ENCODE assay signal across 8 cellular contexts in genomic region chr6:109441069-109441816, GRCh38. TPM values are rescaled to one million over a fixed set of nuclear protein-coding genes. Genes with fewer than 3 reads are reported as not detected.
A peak's percentile ranks its signal among the peaks of the same experiment; 100 is the strongest.
DNase-seq lines count a peak whose midpoint lies in the region; ATAC-seq and TF ChIP-seq lines count a peak whose summit lies in the region.

No MANE protein-coding gene starts in this region.

- H3K4me1 ChIP-seq in CD4-positive, alpha-beta memory T cell (ENCODE audit: insufficient read depth, low read length) = peaks cover 25% of the 10 kb centered on the region
- H3K4me1 ChIP-seq in PC-9 (replicated peaks; ENCODE audit: insufficient read depth) (peaks cover 18% of the 10 kb centered on the region), adrenal gland (replicated peaks in 1 of 2) (peaks cover 4 to 8% of the 10 kb centered on the region in 2 donors), right cardiac atrium (ENCODE audit: control insufficient read depth, insufficient read depth, low read length) (peaks cover 2% of the 10 kb centered on the region)

- H3K27me3 Mint-ChIP-seq in CD4-positive, alpha-beta memory T cell = no peaks in the 10 kb centered on the region

- H3K4me2 ChIP-seq in PC-9 = peak overlapping the region; percentile 84

- peaks cover 13% of the 10 kb centered on the region for H3K36me3 ChIP-seq in CD4-positive, alpha-beta memory T cell (ENCODE audit: insufficient read depth, low read length)
- H3K36me3 ChIP-seq in PC-9 (ENCODE audit: low read depth) (0 out of 2 replicates have a peak, but pooled peaks cover 9% of the 10 kb centered on the region), adrenal gland (replicated peaks in 1 of 2) (peaks cover 0 to 10% of the 10 kb centered on the region in 2 donors)

- peak overlapping the region; percentile 89 for H3K27ac ChIP-seq in CD4-positive, alpha-beta memory T cell (ENCODE audit: low read depth, low read length)
- H3K27ac ChIP-seq in PC-9 = peak overlapping the region; percentile 81
- peak overlapping the region in 4 of 5 donors; percentile 38 to 77 (median 60) for H3K27ac ChIP-seq in adrenal gland
- H3K27ac ChIP-seq in right cardiac atrium (ENCODE audit: low read length) = peak overlapping the region; percentile 49

- BruUV-seq in PC-9 (replicated peaks; lab: Mats Ljungman, UMichigan) = TSS peak; percentile 45

- no peaks in the 10 kb centered on the region for H3K9me3 ChIP-seq in CD4-positive, alpha-beta memory T cell (ENCODE audit: control insufficient read depth in 1 of 2, low read length in 2 of 2)
- H3K9me3 ChIP-seq in PC-9 (ENCODE audit: insufficient read depth, low read depth) (no peaks in the 10 kb centered on the region), adrenal gland (replicated peaks in 1 of 3) (no peaks in the 10 kb centered on the region), right cardiac atrium (ENCODE audit: control insufficient read depth, low read length) (no peaks in the 10 kb centered on the region)

- no peak for TF ChIP-seq POLR2A in adrenal gland (IDR thresholded peaks at IDR 0.05)

- no peaks in the 10 kb centered on the region for H3K9me3 Mint-ChIP-seq in CD4-positive, alpha-beta memory T cell

- H2AFZ ChIP-seq in PC-9 = peak overlapping the region; percentile 80

- H3K9me2 ChIP-seq in PC-9 (ENCODE audit: insufficient read depth) = no peaks in the 10 kb centered on the region

- peak overlapping the region; percentile 96 to 98 (median 97) for H3K27ac Mint-ChIP-seq in CD4-positive, alpha-beta memory T cell

- peak overlapping the region; percentile 91 to 98 (median 94) for H3K4me3 Mint-ChIP-seq in CD4-positive, alpha-beta memory T cell

- H3K4me1 Mint-ChIP-seq in CD4-positive, alpha-beta memory T cell = peaks cover 16 to 33% (median 21%) of the 10 kb centered on the region in 4 donors

- ATAC-seq in GM19324 (IDR thresholded peaks at IDR 0.05; ENCODE audit: low FRiP score, unreplicated experiment) (peak; percentile 3), HG03460 (IDR thresholded peaks at IDR 0.05; ENCODE audit: unreplicated experiment) (peak; percentile 22), right cardiac atrium (peak; percentile 36 to 50)

- H3K4me3 ChIP-seq in CD4-positive, alpha-beta memory T cell (ENCODE audit: low read length in 2 of 2) = peak overlapping the region; percentile 69 to 82
- H3K4me3 ChIP-seq in PC-9 (peak overlapping the region; percentile 92), adrenal gland (peak overlapping the region; percentile 9 to 83 (median 70)), right cardiac atrium (ENCODE audit: low read length) (peak overlapping the region; percentile 75), skeletal muscle cell (ENCODE audit: low read depth, low read length) (peak overlapping the region; percentile 89)

- peaks cover 25% of the 10 kb centered on the region for H3F3A ChIP-seq in PC-9 (ENCODE audit: insufficient read depth, low read depth)

- peaks cover 7 to 38% of the 10 kb centered on the region in 2 donors for H3K36me3 Mint-ChIP-seq in CD4-positive, alpha-beta memory T cell

- intact Hi-C loops in CD4-positive, alpha-beta memory T cell (cut with micrococcal nuclease) = loop anchor here (1.0 to 5.0 kb wide), 4 partner anchors 9 to 1541 kb away; partner anchors contain the start of genes CEP57L1, RPF2 and SESN1
- intact Hi-C loops in PC-9 (cut with micrococcal nuclease; ENCODE audit: unreplicated experiment) = loop anchor here (2.0 kb wide), 1 partner anchor 42 kb away; the partner anchor contains the start of gene ZBTB24
- intact Hi-C loops in adrenal gland (cut with DNase I) = no loop called here
- intact Hi-C loops in right cardiac atrium (cut with DNase I) = no loop called here

- no peaks in the 10 kb centered on the region for H3K27me3 ChIP-seq in CD4-positive, alpha-beta memory T cell (ENCODE audit: insufficient read depth, low read length)
- H3K27me3 ChIP-seq in PC-9 (ENCODE audit: insufficient read depth, low read depth) = no peaks in the 10 kb centered on the region
- no peaks in the 10 kb centered on the region for H3K27me3 ChIP-seq in adrenal gland
- no peaks in the 10 kb centered on the region for H3K27me3 ChIP-seq in right cardiac atrium (ENCODE audit: control insufficient read depth, insufficient read depth)

- peak; percentile 49 to 79 (median 62) for DNase-seq in CD4-positive, alpha-beta memory T cell
- peak; percentile 43 to 56 for DNase-seq in PC-9
- DNase-seq in adrenal gland = peak; percentile 51 to 76 (median 52)
- peak; percentile 49 to 80 (median 77) for DNase-seq in right cardiac atrium
- DNase-seq in skeletal muscle cell (ENCODE audit: low read depth) = no peak
- DNase-seq in mesenteric fat pad (ENCODE audit: low spot score) = no peak

- TF ChIP-seq CTCF in PC-9 (conservative IDR thresholded peaks at IDR 0.05) (0 out of 2 replicates have a peak, but pooled peaks have one; percentile 6), adrenal gland (IDR thresholded peaks at IDR 0.05) (peak in 2 of 6 experiments; percentile 18 to 43)

- 3 to 6% (median 3%) methylated on average over 12 to 31 of the region's 31 CpGs for WGBS in adrenal gland, 4 donors
- 1% methylated on average over 31 of the region's 31 CpGs for WGBS in right cardiac atrium

- H3K79me2 ChIP-seq in PC-9 (ENCODE audit: low read depth) = peaks cover 38% of the 10 kb centered on the region

- POLR2A ChIA-PET in CD4-positive, alpha-beta memory T cell (lab: Charles Lee; ENCODE audit: partially characterized antibody) = interaction anchor here (0.6 to 10.9 kb wide), 20 partner anchors 10 to 1618 kb away, joined by 3 to 220 read pairs (median 5); partner anchors contain the start of genes AK9, CD164, CDK19 and FIG4
- POLR2A ChIA-PET in PC-9 (lab: Charles Lee; ENCODE audit: unreplicated experiment) = interaction anchor here (0.5 to 0.7 kb wide), 6 partner anchors 43 to 738 kb away, joined by 3 to 8 read pairs (median 5); partner anchors contain the start of gene WASF1

- CTCF ChIA-PET in CD4-positive, alpha-beta memory T cell (lab: Charles Lee; ENCODE audit: partially characterized antibody) = interaction anchor here (0.8 to 6.3 kb wide), 15 partner anchors 13 to 598 kb away, joined by 3 to 70 read pairs (median 5); partner anchors contain the start of genes CD164, MICAL1, SESN1 and ZBTB24
- CTCF ChIA-PET in PC-9 (lab: Charles Lee) = interaction anchor here (0.5 kb wide), 1 partner anchor 57 kb away, joined by 3 read pairs; no protein-coding TSS in a partner anchor

- no peaks in the 10 kb centered on the region for H4K20me1 ChIP-seq in PC-9 (ENCODE audit: insufficient read depth)

RNA-seq across cellular contexts. Expression of gene SMPD2, which starts 0.7 kb away (rescaled TPM):
- 10 to 100 TPM; 21.7 to 23.6 TPM for total RNA-seq in CD4-positive, alpha-beta memory T cell
- 10 to 100 TPM in 1 of 2 donors, 1 to 10 TPM in 1; 8.2 to 15.8 TPM for polyA plus RNA-seq in CD4-positive, alpha-beta memory T cell
- total RNA-seq in PC-9 (2021) (8.2 and 10.3 TPM in 2 replicates), adrenal gland (10 to 100 TPM in 5 of 8 donors, 1 to 10 TPM in 3; 6.4 to 17.3 (median 10.4) TPM), right cardiac atrium (1 to 10 TPM; 4.6 to 6.7 (median 5.7) TPM), mesenteric fat pad (9.4 TPM)
- polyA plus RNA-seq in adrenal gland (10 to 100 TPM in 2 of 3 donors, 1 to 10 TPM in 1; 6.6 to 17.5 (median 15.9) TPM), right cardiac atrium (5.7 TPM)

RNA-seq across cellular contexts. Expression of gene PPIL6, which starts 0.8 kb away (rescaled TPM):
- under 1 TPM; 0.39 to 0.52 TPM for total RNA-seq in CD4-positive, alpha-beta memory T cell
- under 1 TPM; 0.33 to 0.35 TPM for polyA plus RNA-seq in CD4-positive, alpha-beta memory T cell
- total RNA-seq in PC-9 (2021) (13.0 and 15.5 TPM in 2 replicates), adrenal gland (1 to 10 TPM in 5 of 8 donors, under 1 TPM in 3; 0.74 to 3.3 (median 1.7) TPM), right cardiac atrium (1 to 10 TPM; 3.0 to 6.8 (median 4.6) TPM), mesenteric fat pad (2.3 TPM)
- polyA plus RNA-seq in adrenal gland (1 to 10 TPM in 1 of 3 donors, under 1 TPM in 2; 0.48 to 1.8 (median 0.51) TPM), right cardiac atrium (2.2 TPM)

RNA-seq across cellular contexts. Expression of gene MICAL1, which starts 14.3 kb away (rescaled TPM):
- 10 to 100 TPM; 76.5 to 79.3 TPM for total RNA-seq in CD4-positive, alpha-beta memory T cell
- 10 to 100 TPM in 1 of 2 donors, 1 to 10 TPM in 1; 9.0 to 23.5 TPM for polyA plus RNA-seq in CD4-positive, alpha-beta memory T cell
- total RNA-seq in PC-9 (2021) = 10.8 and 17.7 TPM in 2 replicates
- total RNA-seq in adrenal gland = 10 to 100 TPM in 4 of 8 donors, 1 to 10 TPM in 4; 3.8 to 16.7 (median 10.4) TPM
- polyA plus RNA-seq in adrenal gland = 10 to 100 TPM in 2 of 3 donors, 1 to 10 TPM in 1; 3.7 to 99.9 (median 35.2) TPM
- 1 to 10 TPM; 4.8 to 9.2 (median 7.2) TPM for total RNA-seq in right cardiac atrium
- 8.7 TPM for polyA plus RNA-seq in right cardiac atrium
- total RNA-seq in mesenteric fat pad = 24.6 TPM

RNA-seq across cellular contexts. Expression of gene ZBTB24, which starts 41.8 kb away (rescaled TPM):
- 10 to 100 TPM; 27.2 to 28.4 TPM for total RNA-seq in CD4-positive, alpha-beta memory T cell
- polyA plus RNA-seq in CD4-positive, alpha-beta memory T cell = 10 to 100 TPM in 1 of 2 donors, 1 to 10 TPM in 1; 8.5 to 11.5 TPM
- total RNA-seq in PC-9 (2021) (5.4 and 7.2 TPM in 2 replicates), adrenal gland (10 to 100 TPM in 1 of 8 donors, 1 to 10 TPM in 7; 4.5 to 14.4 (median 6.6) TPM), right cardiac atrium (1 to 10 TPM; 3.3 to 4.2 (median 3.5) TPM), mesenteric fat pad (6.3 TPM)
- polyA plus RNA-seq in adrenal gland (1 to 10 TPM; 2.2 to 7.0 (median 4.0) TPM), right cardiac atrium (2.2 TPM)

RNA-seq across cellular contexts. Expression of gene CD164, which starts 59.0 kb away (rescaled TPM):
- total RNA-seq in CD4-positive, alpha-beta memory T cell = 100 to 1,000 TPM; 222 to 231 TPM
- polyA plus RNA-seq in CD4-positive, alpha-beta memory T cell = 100 to 1,000 TPM; 302 to 445 TPM
- total RNA-seq in PC-9 (2021) (170 and 210 TPM in 2 replicates), adrenal gland (100 to 1,000 TPM; 124 to 358 (median 237) TPM), right cardiac atrium (100 to 1,000 TPM; 128 to 141 (median 135) TPM), mesenteric fat pad (323 TPM)
- polyA plus RNA-seq in adrenal gland (100 to 1,000 TPM in 1 of 3 donors, 10 to 100 TPM in 2; 89.3 to 259 (median 91.5) TPM), right cardiac atrium (105 TPM)

Comparison
In these comparisons a context has a peak if more than half of its experiments do, and no peak if none do; other contexts are left out.
1. DNase-seq: peak in CD4-positive, alpha-beta memory T cell (5 of 5), PC-9 (2 of 2), adrenal gland (7 of 7) and right cardiac atrium (3 of 3); none in skeletal muscle cell (single experiment) and mesenteric fat pad (single experiment).
2. intact Hi-C loops: an anchor here in CD4-positive, alpha-beta memory T cell (1.0 to 5.0 kb wide) and PC-9 (2.0 kb wide); none called in adrenal gland and right cardiac atrium.
3. Peak in every context shown above with its lines, with median percentiles within 50 percentile points of each other: H3K27ac ChIP-seq, H3K4me3 ChIP-seq and ATAC-seq.